ENCODE assay signal across 9 cellular contexts in the genomic region with DNA sequence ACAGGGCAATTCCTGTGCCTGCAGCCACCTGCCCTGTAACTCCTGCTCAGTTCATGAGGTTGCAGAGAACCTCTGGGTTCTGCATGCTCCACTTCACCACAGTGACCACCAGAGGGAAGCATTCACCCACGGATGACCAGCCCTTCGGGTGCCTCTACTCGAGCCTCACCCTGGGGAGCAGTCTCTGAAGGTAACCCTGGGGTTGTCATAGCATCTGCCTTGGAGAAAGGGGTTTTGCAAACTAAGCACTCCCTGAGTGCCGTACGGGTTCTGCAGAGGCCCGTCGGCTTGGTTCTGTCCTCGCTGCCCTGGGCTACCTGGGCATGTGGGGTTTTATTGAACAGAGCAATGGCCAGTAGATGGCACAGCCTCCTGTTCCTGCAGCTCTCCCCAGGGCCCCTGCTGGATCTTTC. TPM values are rescaled to one million over a fixed set of nuclear protein-coding genes. Genes with fewer than 3 reads are reported as not detected.
A peak's percentile ranks its signal among the peaks of the same experiment; 100 is the strongest.
DNase-seq lines count a peak whose midpoint lies in the region; ATAC-seq, FAIRE-seq and TF ChIP-seq lines count a peak whose summit lies in the region.
"Had no signal": no experiment of that assay in that cellular context is flagged by ENCODE, and none has a peak within 500 bp of the region (broad histone marks: within the 10 kb centered on the region; RNA-seq: fewer than 3 reads in every experiment).

No MANE protein-coding gene starts in this region.

- no peaks in the 10 kb centered on the region for H3K79me2 ChIP-seq in OCI-LY1 (ENCODE audit: insufficient read depth, low read length)
- H3K79me2 ChIP-seq in fibroblast of lung (ENCODE audit: control insufficient read depth, insufficient read depth, low read length) = no peaks in the 10 kb centered on the region

- H3K4me2 ChIP-seq in A549 (peak overlapping the region; percentile 56; the same call in 2 of the 3 replicates), OCI-LY1 (ENCODE audit: low read length) (no peak overlapping the region), fibroblast of lung (ENCODE audit: extremely low read depth, insufficient read depth, low read length) (no peak overlapping the region)

- POLR2A ChIA-PET in A549 (lab: Yijun Ruan, JAX) = no interaction called here

- peak; percentile 98 to 100 for ATAC-seq in A549
- peak; percentile 90 for ATAC-seq in GM18511 (IDR thresholded peaks at IDR 0.05; ENCODE audit: unreplicated experiment)
- peak; percentile 95 for ATAC-seq in HG03442 (IDR thresholded peaks at IDR 0.05; ENCODE audit: unreplicated experiment)

- peak; percentile 90 for TF ChIP-seq RAD21 in A549 (conservative IDR thresholded peaks at IDR 0.05 in 1 of 2, IDR thresholded peaks at IDR 0.05 in 1 of 2)

- TF ChIP-seq EP300 in A549 (IDR thresholded peaks at IDR 0.05) = no peak

- H3K9me3 ChIP-seq in A549 = no peaks in the 10 kb centered on the region
- H3K9me3 ChIP-seq in OCI-LY1 (ENCODE audit: low read length) = no peaks in the 10 kb centered on the region
- H3K9me3 ChIP-seq in fibroblast of lung (ENCODE audit: control insufficient read depth, insufficient read depth, low read depth, low read length) = no peaks in the 10 kb centered on the region
- no peaks in the 10 kb centered on the region for H3K9me3 ChIP-seq in testis

- DNase-seq in A549 (ENCODE audit: low read depth in 1 of 2, low spot score in 1 of 2) (peak; percentile 63 to 68), activated T-cell treated with anti-CD3 and anti-CD28 coated beads for 24 hours (ENCODE audit: low read depth) (peak; percentile 45), fibroblast of lung (ENCODE audit: low read depth in 2 of 2) (peak in 1 of 2 donors; percentile 14), non-pigmented ciliary epithelial cell (ENCODE audit: low read depth) (peak; percentile 13), testis (peak; percentile 67)

- H3K4me3 ChIP-seq in A549 (no peak overlapping the region), OCI-LY1 (ENCODE audit: low read depth, low read length, poor library complexity, severe bottlenecking) (no peak overlapping the region), fibroblast of lung (replicated peaks in 1 of 4; ENCODE audit: control extremely low read depth in 1 of 4, insufficient read depth in 1 of 4, low read depth in 3 of 4, low read length in 4 of 4) (no peak overlapping the region), testis (no peak overlapping the region)

- TF ChIP-seq POLR2A in A549 (IDR thresholded peaks at IDR 0.05; ENCODE audit: low read length) = no peak
- TF ChIP-seq POLR2A in testis (IDR thresholded peaks at IDR 0.05) = no peak

- H2AFZ ChIP-seq in OCI-LY1 (ENCODE audit: low read length) (no peak overlapping the region), fibroblast of lung (ENCODE audit: low read length) (no peak overlapping the region)

- FAIRE-seq in A549 (lab: Jason Lieb, UNC) = peak; percentile 23

- TF ChIP-seq CTCF in A549 (IDR thresholded peaks at IDR 0.05) (peak; percentile 90), OCI-LY1 (IDR thresholded peaks at IDR 0.05; ENCODE audit: low read length) (peak; percentile 66), fibroblast of lung (conservative IDR thresholded peaks at IDR 0.05 in 1 of 2, IDR thresholded peaks at IDR 0.05 in 1 of 2; ENCODE audit: low read depth in 1 of 2, low read length in 2 of 2) (peak; percentile 54 to 65), testis (IDR thresholded peaks at IDR 0.05) (peak; percentile 18 to 56 (median 51))

- H4K20me1 ChIP-seq in OCI-LY1 (ENCODE audit: insufficient read depth, low read length) = no peaks in the 10 kb centered on the region
- no peaks in the 10 kb centered on the region for H4K20me1 ChIP-seq in fibroblast of lung (ENCODE audit: control insufficient read depth, extremely low read depth, insufficient read depth, low read length)

- CTCF ChIA-PET in A549 (lab: Yijun Ruan, JAX) = interaction anchor here (0.6 to 2.0 kb wide), 18 partner anchors 9 to 1075 kb away, joined by 3 to 15 read pairs (median 4); a partner anchor contains a TSS

- H3K4me1 ChIP-seq in A549 = no peaks in the 10 kb centered on the region
- no peaks in the 10 kb centered on the region for H3K4me1 ChIP-seq in OCI-LY1 (ENCODE audit: insufficient read depth, low read length, severe bottlenecking)
- H3K4me1 ChIP-seq in fibroblast of lung (ENCODE audit: control insufficient read depth, extremely low read depth, insufficient read depth, low read length) = no peaks in the 10 kb centered on the region
- no peaks in the 10 kb centered on the region for H3K4me1 ChIP-seq in testis

- no peaks in the 10 kb centered on the region for H3K27me3 ChIP-seq in OCI-LY1 (ENCODE audit: insufficient read depth, low read length)
- no peaks in the 10 kb centered on the region for H3K27me3 ChIP-seq in fibroblast of lung (ENCODE audit: control insufficient read depth, insufficient read depth, low read length)
- no peaks in the 10 kb centered on the region for H3K27me3 ChIP-seq in testis

- 0% methylated on average over 6 of the region's 8 CpGs for WGBS in A549 (ENCODE audit: missing lambda C conversion rate)
- 47% methylated on average over 8 of the region's 8 CpGs; no CpG with 5 or more reads in 1 of the 2 donors for WGBS in testis, 2 donors

- H3K27ac ChIP-seq in A549 (no peak overlapping the region), OCI-LY1 (ENCODE audit: low read depth, low read length, poor library complexity, severe bottlenecking) (no peak overlapping the region), fibroblast of lung (ENCODE audit: insufficient read depth, low read length) (no peak overlapping the region), testis (no peak overlapping the region)

- intact Hi-C loops in testis (cut with DNase I; ENCODE audit: low total_unique reads) = no loop called here

- H3K36me3 ChIP-seq in OCI-LY1 (ENCODE audit: insufficient read depth, low read length) (no peaks in the 10 kb centered on the region), fibroblast of lung (ENCODE audit: control insufficient read depth, insufficient read depth, low read length) (no peaks in the 10 kb centered on the region), testis (ENCODE audit: low read depth, missing control alignments) (no peaks in the 10 kb centered on the region)

- H3K9me2 ChIP-seq in OCI-LY1 (ENCODE audit: low read depth, low read length) = no peaks in the 10 kb centered on the region

- no peaks in the 10 kb centered on the region for H3F3A ChIP-seq in OCI-LY1 (ENCODE audit: insufficient read depth, low read length)

- H3K9ac ChIP-seq in OCI-LY1 (ENCODE audit: low read length) (no peak overlapping the region), fibroblast of lung (ENCODE audit: insufficient read depth, low read length) (no peak overlapping the region)

TF ChIP-seq in A549, 52 proteins besides CTCF, POLR2A, EP300 and RAD21:
- peak; percentile 75 for TF ChIP-seq SMC3 (IDR thresholded peaks at IDR 0.05)
- no peak for TF ChIP-seq CBX8 (IDR thresholded peaks at IDR 0.05)

RNA-seq across cellular contexts. Expression of a gene that starts 10.2 kb away (rescaled TPM):
- polyA plus RNA-seq in A549 (2011; rRNA removed) = not detected in 2 replicates
- polyA plus RNA-seq in A549 (2012; cell fraction: cytosol; rRNA removed) = not detected in 2 replicates
- not detected in 2 replicates for polyA plus RNA-seq in A549 (2012; cell fraction: nucleus; rRNA removed)
- not detected in 3 replicates for polyA plus RNA-seq in A549 (2017; fragmentation: RNase III; extraction: RNeasy Plus Mini Kit Qiagen cat#74134 plus additional on column Dnase treatment)
- polyA minus RNA-seq in A549 (2011; rRNA and poly(A)+ RNA removed) = not detected in 2 replicates
- total RNA-seq in fibroblast of lung = not detected in 2 replicates
- polyA plus RNA-seq in fibroblast of lung = not detected in 2 replicates
- polyA plus RNA-seq in fibroblast of lung (2012) = not detected in 2 replicates
- not detected in 2 replicates for polyA minus RNA-seq in fibroblast of lung (ENCODE audit: low replicate concordance)
- not detected for total RNA-seq in testis
- polyA plus RNA-seq in testis (ENCODE audit: insufficient read depth, low read depth, low replicate concordance) = not detected
- total RNA-seq: pulmonary artery endothelial cell had no signal
